In genomic region chr10:1465421-1465902, GRCh38 we compare ENCODE assay signal across 8 cellular contexts.
A peak's percentile ranks its signal among the peaks of the same experiment; 100 is the strongest.
DNase-seq lines count a peak whose midpoint lies in the region; ATAC-seq, FAIRE-seq and TF ChIP-seq lines count a peak whose summit lies in the region.

No MANE protein-coding gene starts in this region.

- CTCF ChIA-PET in H1 (lab: Charles Lee; ENCODE audit: partially characterized antibody): interaction anchor here (0.6 to 1.3 kb wide), 8 partner anchors 8 to 1353 kb away, joined by 3 to 4 read pairs (median 3); no protein-coding TSS in a partner anchor

- H4K8ac ChIP-seq in H1 (ENCODE audit: extremely low read depth, insufficient read depth, low read length): no peak overlapping the region

- no peak for FAIRE-seq in H1 (lab: Jason Lieb, UNC)

- no peaks in the 10 kb centered on the region for H3K79me1 ChIP-seq in H1 (ENCODE audit: low read depth, low read length)

- peak overlapping the region; percentile 29; the same call in 1 of the 2 replicates for H2BK15ac ChIP-seq in H1 (ENCODE audit: low read length)

- no peak for TF ChIP-seq CTCF in H1 (IDR thresholded peaks at IDR 0.05; ENCODE audit: control extremely low read depth in 1 of 3, insufficient read depth in 1 of 3, low read depth in 1 of 3, low read length in 3 of 3)

- H2BK5ac ChIP-seq in H1 (ENCODE audit: low read depth, low read length): no peak overlapping the region

- H2BK12ac ChIP-seq in H1 (ENCODE audit: low read depth, low read length): no peak overlapping the region

- peaks cover 94% of the 10 kb centered on the region for H3K4me1 ChIP-seq in BLaER1
- no peaks in the 10 kb centered on the region; a peak in 1 of 7 replicates for H3K4me1 ChIP-seq in H1 (replicated peaks in 1 of 4; ENCODE audit: control insufficient read depth in 3 of 4, insufficient read depth in 4 of 4, low read length in 3 of 4)

- H4K5ac ChIP-seq in H1 (ENCODE audit: insufficient read length, low read depth, low read length): no peak overlapping the region

- H3K27ac ChIP-seq in BLaER1 (peak overlapping the region; percentile 62), H1 (ENCODE audit: low read depth, low read length) (no peak overlapping the region)

- peak overlapping the region; percentile 13; the same call in 1 of the 2 replicates for H3K9ac ChIP-seq in BLaER1
- H3K9ac ChIP-seq in H1 (replicated peaks in 1 of 4; ENCODE audit: extremely low read depth in 1 of 4, low read depth in 3 of 4, low read length in 3 of 4): no peak overlapping the region

- no peak for TF ChIP-seq POLR2A in H1 (IDR thresholded peaks at IDR 0.05; ENCODE audit: control extremely low read depth in 1 of 2, low read depth in 2 of 2, low read length in 2 of 2)

- WGBS in H1 (ENCODE audit: extremely low coverage in 1 of 2, insufficient coverage in 1 of 2, insufficient read length in 1 of 2, insufficient replicate concordance in 2 of 2, low coverage in 1 of 2, low lambda C conversion rate in 2 of 2, missing lambda C conversion rate in 1 of 2), 2 experiments: 90% methylated on average over 18 of the region's 19 CpGs; no CpG with 5 or more reads in 1 of the 2 experiments

- no peak overlapping the region for H2AFZ ChIP-seq in H1 (ENCODE audit: low read length)

- no peak for TF ChIP-seq EP300 in H1 (IDR thresholded peaks at IDR 0.05; ENCODE audit: borderline replicate concordance in 1 of 2, low read depth in 2 of 2, low read length in 2 of 2)

- H3K14ac ChIP-seq in H1 (ENCODE audit: insufficient read length): no peak overlapping the region

- POLR2A ChIA-PET in H1 (lab: Charles Lee; ENCODE audit: partially characterized antibody): no interaction called here

- H3K4ac ChIP-seq in H1 (replicated peaks; ENCODE audit: insufficient read length, low read depth, low read length): no peak overlapping the region

- H2BK20ac ChIP-seq in H1 (ENCODE audit: low read length): no peak overlapping the region

- no peaks in the 10 kb centered on the region for H4K20me1 ChIP-seq in BLaER1
- peaks cover 0 to 3% of the 10 kb centered on the region in 2 experiments for H4K20me1 ChIP-seq in H1 (replicated peaks in 1 of 2; ENCODE audit: control insufficient read depth in 1 of 2, insufficient read depth in 2 of 2, low read length in 2 of 2)

- H4K91ac ChIP-seq in H1 (replicated peaks; ENCODE audit: insufficient read length, low read length): no peak overlapping the region

- H3K23ac ChIP-seq in H1 (ENCODE audit: insufficient read length): no peak overlapping the region

- no peak overlapping the region for H3K56ac ChIP-seq in H1 (replicated peaks; ENCODE audit: insufficient read length, low read depth, low read length)

- DNase-seq in H1 (ENCODE audit: low read depth in 1 of 2, low spot score in 2 of 2) (no peak), GDM1 (lab: John Stamatoyannopoulos, UW) (no peak), MG63 (no peak)
- no peak for DNase-seq in activated effector memory CD4-positive, alpha-beta T cell treated with anti-CD3 and anti-CD28 coated beads, Interleukin-2, amount 50 U/mL, for 16 hours

- H3K4me3 ChIP-seq in BLaER1 (peak overlapping the region; percentile 32; the same call in 1 of the 2 replicates), H1 (ENCODE audit: extremely low read depth in 1 of 4, insufficient read depth in 2 of 4, low read depth in 3 of 4, low read length in 4 of 4) (no peak overlapping the region), MG63 (no peak overlapping the region)

- H3K18ac ChIP-seq in H1 (ENCODE audit: extremely low read depth, low read length): no peak overlapping the region; the same call in 1 of the 2 replicates

- H3K4me2 ChIP-seq in BLaER1 (peak overlapping the region; percentile 81), H1 (ENCODE audit: insufficient read depth in 1 of 2, low read depth in 2 of 2, low read length in 2 of 2) (no peak overlapping the region)

- peak; percentile 66 for ATAC-seq in GM19324 (IDR thresholded peaks at IDR 0.05; ENCODE audit: low FRiP score, unreplicated experiment)
- ATAC-seq in HG03095 (IDR thresholded peaks at IDR 0.05; ENCODE audit: unreplicated experiment): peak; percentile 65
- ATAC-seq in HG02610 (IDR thresholded peaks at IDR 0.05; ENCODE audit: unreplicated experiment): no peak

- no peaks in the 10 kb centered on the region for H3K27me3 ChIP-seq in BLaER1
- H3K27me3 ChIP-seq in H1 (replicated peaks in 1 of 4; ENCODE audit: control insufficient read depth in 3 of 4, extremely low read depth in 1 of 4, insufficient read depth in 3 of 4, low read length in 3 of 4): no peaks in the 10 kb centered on the region; a peak in 1 of 7 replicates
- H3K27me3 ChIP-seq in MG63: peaks cover 47% of the 10 kb centered on the region

- H3K79me2 ChIP-seq in H1 (ENCODE audit: control insufficient read depth in 1 of 2, insufficient read depth in 2 of 2, low read length in 2 of 2): no peaks in the 10 kb centered on the region

- 0 out of 2 replicates have a peak, but pooled peaks cover 3% of the 10 kb centered on the region for H3K23me2 ChIP-seq in H1 (ENCODE audit: low read depth, low read length)

- no peak for TF ChIP-seq RAD21 in H1 (IDR thresholded peaks at IDR 0.05 in 1 of 2, conservative IDR thresholded peaks at IDR 0.05 in 1 of 2; ENCODE audit: low read depth in 2 of 2, low read length in 2 of 2)

- H3K36me3 ChIP-seq in BLaER1 (no peaks in the 10 kb centered on the region), H1 (ENCODE audit: control insufficient read depth in 2 of 4, insufficient read depth in 4 of 4, low read length in 3 of 4) (no peaks in the 10 kb centered on the region), MG63 (no peaks in the 10 kb centered on the region)

- H2AK5ac ChIP-seq in H1 (ENCODE audit: low read depth, low read length): no peak overlapping the region; the same call in 1 of the 2 replicates

- H2BK120ac ChIP-seq in H1 (replicated peaks; ENCODE audit: low read depth, low read length): no peak overlapping the region

- H3K9me3 ChIP-seq in BLaER1 (no peaks in the 10 kb centered on the region), H1 (ENCODE audit: insufficient read depth in 2 of 2, low read depth in 1 of 2, low read length in 1 of 2) (no peaks in the 10 kb centered on the region), MG63 (no peaks in the 10 kb centered on the region)

TF ChIP-seq in H1, 55 proteins besides CTCF, POLR2A, EP300 and RAD21:
- TF ChIP-seq BACH1 (IDR thresholded peaks at IDR 0.05; ENCODE audit: low read length) (no peak), CBX5 (IDR thresholded peaks at IDR 0.05; ENCODE audit: low read depth, low read length) (no peak), SUZ12 (IDR thresholded peaks at IDR 0.05; ENCODE audit: low read length) (no peak), CEBPB (IDR thresholded peaks at IDR 0.05; ENCODE audit: low read depth, low read length) (no peak), CBX8 (IDR thresholded peaks at IDR 0.05; ENCODE audit: borderline replicate concordance, low read depth, low read length) (no peak), NANOG (IDR thresholded peaks at IDR 0.05; ENCODE audit: insufficient read depth, low read depth, low read length, poor library complexity, severe bottlenecking) (no peak), SP4 (IDR thresholded peaks at IDR 0.05; ENCODE audit: low read length) (no peak), ATF2 (IDR thresholded peaks at IDR 0.05; ENCODE audit: low read length) (no peak), SAP30 (IDR thresholded peaks at IDR 0.05; ENCODE audit: insufficient read depth, insufficient replicate concordance, low read length) (no peak), JUND (IDR thresholded peaks at IDR 0.05; ENCODE audit: low read length) (no peak), POLR2AphosphoS5 (IDR thresholded peaks at IDR 0.05; ENCODE audit: low read depth, low read length) (no peak), BRCA1 (IDR thresholded peaks at IDR 0.05; ENCODE audit: low read depth, low read length) (no peak), CHD2 (IDR thresholded peaks at IDR 0.05; ENCODE audit: low read length) (no peak), SP1 (IDR thresholded peaks at IDR 0.05; ENCODE audit: low read depth, low read length) (no peak), RXRA (IDR thresholded peaks at IDR 0.05; ENCODE audit: insufficient read depth, low read depth, low read length) (no peak), TBP (IDR thresholded peaks at IDR 0.05; ENCODE audit: low read depth, low read length) (no peak), CHD1 (IDR thresholded peaks at IDR 0.05; ENCODE audit: low read depth, low read length) (no peak), TCF12 (IDR thresholded peaks at IDR 0.05; ENCODE audit: low read depth, low read length) (no peak), GABPA (IDR thresholded peaks at IDR 0.05; ENCODE audit: borderline replicate concordance, insufficient read depth, low read length) (no peak)
